In genomic region chr1:200082329-200082728, GRCh38 we compare ENCODE assay signal across 20 cellular contexts. TPM values are rescaled to one million over a fixed set of nuclear protein-coding genes. Genes with fewer than 3 reads are reported as not detected.
"Had no signal": no experiment of that assay in that cellular context is flagged by ENCODE, and none has a peak within 500 bp of the region (broad histone marks: within the 10 kb centered on the region; RNA-seq: fewer than 3 reads in every experiment).

No MANE protein-coding gene starts in this region.

- H3K36me3 Mint-ChIP-seq: activated CD4-positive, alpha-beta memory T cell treated with anti-CD3 and anti-CD28 coated beads for 36 hours; activated CD8-positive, alpha-beta memory T cell treated with anti-CD3 and anti-CD28 coated beads, Interleukin-2, amount 10 ng/mL, durations not matched to agents 7 days and 5 days had no signal

- H3K79me2 ChIP-seq: parathyroid adenoma had no signal

- DNase-seq: activated CD4-positive, alpha-beta memory T cell treated with anti-CD3 and anti-CD28 coated beads for 36 hours; activated CD4-positive, alpha-beta T cell treated with anti-CD3 and anti-CD28 coated beads for 1 hour; activated CD8-positive, alpha-beta memory T cell treated with anti-CD3 and anti-CD28 coated beads, Interleukin-2, amount 10 ng/mL, durations not matched to agents 7 days and 5 days; activated naive CD4-positive, alpha-beta T cell treated with anti-CD3 and anti-CD28 coated beads, Interleukin-2, amount 50 U/mL, for 16 hours; activated T-cell treated with anti-CD3 and anti-CD28 coated beads, Interleukin-2, amount 50 U/mL, for 24 hours; adrenal gland; colonic mucosa; heart left ventricle; left colon; midbrain; sigmoid colon; stimulated activated CD4-positive, alpha-beta T cell treated with anti-CD3 and anti-CD28 coated beads, Interleukin-12 subunit alpha, Interleukin-12 subunit beta, amount 100 ng/mL, for 4 hours; stimulated activated CD4-positive, alpha-beta T cell treated with anti-CD3 and anti-CD28 coated beads, Interleukin-2, amount 100 ng/mL, for 24 hours; stomach; testis; upper lobe of left lung had no signal

- H3K4me1 Mint-ChIP-seq: activated CD8-positive, alpha-beta memory T cell treated with anti-CD3 and anti-CD28 coated beads, Interleukin-2, amount 10 ng/mL, durations not matched to agents 7 days and 5 days had no signal

- ATAC-seq: activated CD8-positive, alpha-beta memory T cell treated with anti-CD3 and anti-CD28 coated beads, Interleukin-2, amount 10 ng/mL, durations not matched to agents 7 days and 5 days; heart left ventricle; left colon had no signal

- H3K4me3 Mint-ChIP-seq: activated CD4-positive, alpha-beta memory T cell treated with anti-CD3 and anti-CD28 coated beads for 36 hours; activated CD8-positive, alpha-beta memory T cell treated with anti-CD3 and anti-CD28 coated beads, Interleukin-2, amount 10 ng/mL, durations not matched to agents 7 days and 5 days; activated T-cell treated with anti-CD3 and anti-CD28 coated beads, Interleukin-2, amount 50 U/mL, for 24 hours had no signal

- H3K36me3 ChIP-seq: adrenal gland, cardiac muscle cell, colonic mucosa, esophagus muscularis mucosa, heart left ventricle, sigmoid colon, stomach, upper lobe of left lung had no signal

- H3K9me3 Mint-ChIP-seq: activated CD4-positive, alpha-beta memory T cell treated with anti-CD3 and anti-CD28 coated beads for 36 hours; activated T-cell treated with anti-CD3 and anti-CD28 coated beads, Interleukin-2, amount 50 U/mL, for 24 hours had no signal

- H3K4me3 ChIP-seq: adrenal gland, cardiac muscle cell, colonic mucosa, esophagus muscularis mucosa, heart left ventricle, sigmoid colon, stomach, testis, upper lobe of left lung had no signal

- H2AFZ ChIP-seq: parathyroid adenoma had no signal

- H3K27ac Mint-ChIP-seq: activated CD4-positive, alpha-beta memory T cell treated with anti-CD3 and anti-CD28 coated beads for 36 hours; activated CD8-positive, alpha-beta memory T cell treated with anti-CD3 and anti-CD28 coated beads, Interleukin-2, amount 10 ng/mL, durations not matched to agents 7 days and 5 days; activated T-cell treated with anti-CD3 and anti-CD28 coated beads, Interleukin-2, amount 50 U/mL, for 24 hours had no signal

- H3K9ac ChIP-seq: parathyroid adenoma had no signal

- H3K9me3 ChIP-seq: adrenal gland, colonic mucosa, esophagus muscularis mucosa, heart left ventricle, sigmoid colon, stomach, testis, upper lobe of left lung had no signal

- H3K4me1 ChIP-seq: adrenal gland, colonic mucosa, parathyroid adenoma, sigmoid colon, stomach, testis, upper lobe of left lung had no signal

- H3K27ac ChIP-seq: adrenal gland, cardiac muscle cell, colonic mucosa, esophagus muscularis mucosa, heart left ventricle, parathyroid adenoma, sigmoid colon, stomach, testis, upper lobe of left lung had no signal

- H3K27me3 ChIP-seq: colonic mucosa, esophagus muscularis mucosa, sigmoid colon, testis, upper lobe of left lung had no signal

RNA-seq across cellular contexts. Expression of gene NR5A2, which starts 54.8 kb away (rescaled TPM):
- total RNA-seq: activated CD4-positive, alpha-beta memory T cell treated with anti-CD3 and anti-CD28 coated beads for 36 hours; myocyte had no signal
- polyA plus RNA-seq: cardiac muscle cell had no signal
